ENCODE assay signal across 8 cellular contexts in genomic region chr2:203327918-203328734, GRCh38.
DNase-seq lines count a peak whose midpoint lies in the region; ATAC-seq lines count a peak whose summit lies in the region.

Gene ABI2, plus strand, starts transcription at chr2:203328394. Its CDS starts 121 bp downstream, at chr2:203328515.

- peak within 1 kb of the TSS; percentile 87 for H3K27ac Mint-ChIP-seq in central memory CD8-positive, alpha-beta T cell (ENCODE audit: low read depth)

- peaks cover 3% of the 10 kb centered on the region for H3K36me3 Mint-ChIP-seq in central memory CD8-positive, alpha-beta T cell (ENCODE audit: insufficient read depth)

- no peaks in the 10 kb centered on the region for H3K9me3 Mint-ChIP-seq in central memory CD8-positive, alpha-beta T cell

- ATAC-seq in HG03045 (IDR thresholded peaks at IDR 0.05; ENCODE audit: unreplicated experiment) = peak; percentile 69
- ATAC-seq in central memory CD8-positive, alpha-beta T cell (replicated peaks; ENCODE audit: extremely low read depth, poor library complexity, severe bottlenecking) = peak; percentile 68

- H3K27me3 Mint-ChIP-seq in central memory CD8-positive, alpha-beta T cell = no peaks in the 10 kb centered on the region

- peak within 1 kb of the TSS; percentile 81 for H3K4me3 Mint-ChIP-seq in central memory CD8-positive, alpha-beta T cell

- peak; percentile 59 for DNase-seq in SIG-M5 treated with dmso at 0.1 percent for 504 hours (lab: John Stamatoyannopoulos, UW; ENCODE audit: unreplicated experiment)
- no peak for DNase-seq in SIG-M5 (lab: John Stamatoyannopoulos, UW)
- peak; percentile 89 for DNase-seq in NCI-H2196 (lab: John Stamatoyannopoulos, UW; ENCODE audit: unreplicated experiment)
- peak; percentile 12 to 34 (median 20) for DNase-seq in activated CD4-positive, CD25-positive, alpha-beta regulatory T cell (lab: John Stamatoyannopoulos, UW)
- DNase-seq in central memory CD8-positive, alpha-beta T cell (ENCODE audit: low spot score in 2 of 2) = peak; percentile 13 to 15
- peak; percentile 70 for DNase-seq in iris pigment epithelial cell (ENCODE audit: low read depth)
- DNase-seq in stimulated activated CD4-positive, alpha-beta T cell treated with anti-CD3 and anti-CD28 coated beads, Interleukin-12 subunit alpha, Interleukin-12 subunit beta, amount 100 ng/mL, for 24 hours (ENCODE audit: low read depth in 2 of 2) = peak; percentile 35 to 76

- peaks cover 25% of the 10 kb centered on the region for H3K4me1 Mint-ChIP-seq in central memory CD8-positive, alpha-beta T cell
